ENCODE assay signal across 8 cellular contexts in genomic region chr17:45197555-45198334, GRCh38. TPM values are rescaled to one million over a fixed set of nuclear protein-coding genes. Genes with fewer than 3 reads are reported as not detected.
DNase-seq lines count a peak whose midpoint lies in the region; ATAC-seq and TF ChIP-seq lines count a peak whose summit lies in the region.

No MANE protein-coding gene starts in this region.

- no peaks in the 10 kb centered on the region for H3K27me3 Mint-ChIP-seq in activated B cell treated with CpG ODN at 0.5 μM for 24 hours

- DNase-seq in GM04504 (ENCODE audit: low read depth) (peak; percentile 78), NCI-H2196 (lab: John Stamatoyannopoulos, UW; ENCODE audit: unreplicated experiment) (peak; percentile 96), activated B cell treated with CpG ODN at 0.5 μM for 24 hours (peak; percentile 91), caudate nucleus (lab: John Stamatoyannopoulos, UW) (peak in 60 of 61 donors; percentile 8 to 90 (median 76)), islet precursor cell (peak; percentile 99)
- DNase-seq in stimulated activated CD4-positive, alpha-beta T cell treated with anti-CD3 and anti-CD28 coated beads, Interleukin-12 subunit alpha, Interleukin-12 subunit beta, amount 100 ng/mL, for 4 hours, result peak; percentile 90

- no peaks in the 10 kb centered on the region for H3K9me3 Mint-ChIP-seq in activated B cell treated with CpG ODN at 0.5 μM for 24 hours

- H3K4me1 Mint-ChIP-seq in activated B cell treated with CpG ODN at 0.5 μM for 24 hours, result peaks cover 4% of the 10 kb centered on the region

- CTCF ChIA-PET in activated B cell treated with CpG ODN at 0.5 μM for 24 hours (lab: Charles Lee), result interaction anchor here (0.6 to 6.7 kb wide), 27 partner anchors 9 to 278 kb away, joined by 3 to 161 read pairs (median 5); partner anchors contain the start of genes ACBD4, HEXIM1, HEXIM2 and PLCD3

- H3K36me3 Mint-ChIP-seq in activated B cell treated with CpG ODN at 0.5 μM for 24 hours (ENCODE audit: low read depth), result no peaks in the 10 kb centered on the region

- ATAC-seq in HG02970 (IDR thresholded peaks at IDR 0.05; ENCODE audit: low FRiP score, unreplicated experiment) (peak; percentile 60), activated B cell treated with CpG ODN at 0.5 μM for 24 hours (ENCODE audit: low read depth) (peak; percentile 100), GM21528 (IDR thresholded peaks at IDR 0.05; ENCODE audit: low FRiP score, unreplicated experiment) (no peak)

- H3K27ac ChIP-seq in caudate nucleus (ENCODE audit: low read depth, low read length), result no peak overlapping the region

- H3K27ac Mint-ChIP-seq in activated B cell treated with CpG ODN at 0.5 μM for 24 hours, result no peak overlapping the region

- POLR2A ChIA-PET in activated B cell treated with CpG ODN at 0.5 μM for 24 hours (lab: Charles Lee), result interaction anchor here (0.5 to 2.4 kb wide), 7 partner anchors 25 to 1068 kb away, joined by 3 to 46 read pairs (median 4); partner anchors contain the start of genes ACBD4, HEXIM1 and HEXIM2

- intact Hi-C loops in activated B cell treated with CpG ODN at 0.5 μM for 24 hours (cut with micrococcal nuclease), result loop anchor here (1.0 to 5.0 kb wide), 5 partner anchors 48 to 420 kb away; partner anchors contain the start of gene ACBD4

- no peak for TF ChIP-seq CTCF in activated B cell treated with CpG ODN at 0.5 μM for 24 hours (IDR thresholded peaks at IDR 0.05)

- no peak overlapping the region for H3K4me3 Mint-ChIP-seq in activated B cell treated with CpG ODN at 0.5 μM for 24 hours

RNA-seq across cellular contexts. Expression of gene FMNL1, which starts 23.9 kb away (rescaled TPM):
- total RNA-seq in activated B cell treated with CpG ODN at 0.5 μM for 24 hours, result 310 and 351 TPM in 2 replicates

RNA-seq across cellular contexts. Expression of gene HEXIM2, which starts 36.1 kb away (rescaled TPM):
- 8.9 and 11.1 TPM in 2 replicates for total RNA-seq in activated B cell treated with CpG ODN at 0.5 μM for 24 hours

RNA-seq across cellular contexts. Expression of gene HEXIM1, which starts 49.5 kb away (rescaled TPM):
- 19.5 and 21.5 TPM in 2 replicates for total RNA-seq in activated B cell treated with CpG ODN at 0.5 μM for 24 hours
